In the genomic region with DNA sequence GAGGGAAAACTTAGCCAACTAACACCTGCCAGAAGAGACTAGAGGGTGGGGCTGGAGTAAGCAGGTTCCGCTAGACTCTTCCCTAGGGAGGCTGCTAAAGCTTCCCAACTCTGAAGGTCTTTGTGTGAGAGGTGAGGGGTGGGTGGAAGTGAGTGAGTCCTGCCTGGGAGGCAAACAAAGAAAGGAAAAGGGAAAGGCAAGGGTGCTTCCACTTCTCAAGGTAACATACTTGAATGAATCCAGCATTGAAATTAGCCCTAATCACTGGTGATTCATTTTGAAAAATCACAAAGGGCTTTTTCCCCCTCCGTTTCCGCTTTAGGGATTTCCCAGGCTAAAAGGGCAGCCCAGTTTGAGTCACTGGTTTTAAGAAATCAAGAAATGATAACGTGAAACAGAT, we compare ENCODE assay signal across 12 cellular contexts.
DNase-seq lines count a peak whose midpoint lies in the region; ATAC-seq and TF ChIP-seq lines count a peak whose summit lies in the region.
"Had no signal": no experiment of that assay in that cellular context is flagged by ENCODE, and none has a peak within 500 bp of the region (broad histone marks: within the 10 kb centered on the region; RNA-seq: fewer than 3 reads in every experiment).

No MANE protein-coding gene starts in this region.

- no peak for TF ChIP-seq EP300 in gastroesophageal sphincter (IDR thresholded peaks at IDR 0.05)

- H3K27me3 ChIP-seq in gastroesophageal sphincter = no peaks in the 10 kb centered on the region
- no peaks in the 10 kb centered on the region for H3K27me3 ChIP-seq in mesendoderm (ENCODE audit: insufficient read depth, low read length, poor library complexity)

- H3K36me3 ChIP-seq in gastroesophageal sphincter (no peaks in the 10 kb centered on the region), mesendoderm (ENCODE audit: control insufficient read depth, insufficient read depth, low read length) (no peaks in the 10 kb centered on the region)
- H3K36me3 ChIP-seq: WERI-Rb-1 had no signal

- peak overlapping the region; percentile 89 for H3K18ac ChIP-seq in mesendoderm (ENCODE audit: low read length)

- no peak overlapping the region for H3K4me3 ChIP-seq in gastroesophageal sphincter
- H3K4me3 ChIP-seq in mesendoderm (ENCODE audit: low read length) = no peak overlapping the region

- no peak overlapping the region for H2BK120ac ChIP-seq in mesendoderm (ENCODE audit: low read depth, low read length)

- H3K4me2 ChIP-seq in mesendoderm (ENCODE audit: low read length) = no peak overlapping the region

- no peaks in the 10 kb centered on the region for H3K79me1 ChIP-seq in mesendoderm (ENCODE audit: low read length)

- H3K4ac ChIP-seq in mesendoderm (ENCODE audit: low read depth, low read length) = no peak overlapping the region

- no peak for TF ChIP-seq POLR2A in gastroesophageal sphincter (IDR thresholded peaks at IDR 0.05)

- 32 to 39% methylated on average over 3 to 4 of the region's 4 CpGs for WGBS in gastroesophageal sphincter (ENCODE audit: low coverage in 1 of 2), 2 donors
- no CpG with 5 or more reads among the region's 4 CpGs for WGBS in mesendoderm (ENCODE audit: extremely low coverage, insufficient coverage, low lambda C conversion rate)

- no peak overlapping the region for H3K9ac ChIP-seq in mesendoderm (ENCODE audit: low read length)

- H3K4me1 ChIP-seq in gastroesophageal sphincter = peaks cover 0 to 23% (median 0%) of the 10 kb centered on the region in 3 donors
- peaks cover 19% of the 10 kb centered on the region for H3K4me1 ChIP-seq in mesendoderm (ENCODE audit: control insufficient read depth, low read depth, low read length)

- no peak overlapping the region for H2AK5ac ChIP-seq in mesendoderm (ENCODE audit: low read length)

- H3K79me2 ChIP-seq in mesendoderm (ENCODE audit: control insufficient read depth, insufficient read depth, low read length) = no peaks in the 10 kb centered on the region

- no peak for TF ChIP-seq CTCF in gastroesophageal sphincter (IDR thresholded peaks at IDR 0.05)

- H4K8ac ChIP-seq in mesendoderm (ENCODE audit: low read depth, low read length) = no peak overlapping the region

- no peak overlapping the region for H2BK15ac ChIP-seq in mesendoderm (replicated peaks; ENCODE audit: low read depth)

- peak; percentile 60 for ATAC-seq in GM18868 (IDR thresholded peaks at IDR 0.05; ENCODE audit: unreplicated experiment)
- ATAC-seq in gastroesophageal sphincter = peak; percentile 63
- no peak for ATAC-seq in HG03460 (IDR thresholded peaks at IDR 0.05; ENCODE audit: unreplicated experiment)
- no peak for ATAC-seq in HG02588 (IDR thresholded peaks at IDR 0.05; ENCODE audit: unreplicated experiment)

- H2BK5ac ChIP-seq in mesendoderm (ENCODE audit: low read length) = no peak overlapping the region

- H3K56ac ChIP-seq in mesendoderm (ENCODE audit: low read length) = no peak overlapping the region

- no peak overlapping the region for H4K5ac ChIP-seq in mesendoderm (ENCODE audit: low read length)

- no peaks in the 10 kb centered on the region for H3K9me3 ChIP-seq in gastroesophageal sphincter

- H3K23ac ChIP-seq in mesendoderm (ENCODE audit: low read length) = no peak overlapping the region

- H3K27ac ChIP-seq in gastroesophageal sphincter (peak overlapping the region in 2 of 4 donors; percentile 41 to 52), mesendoderm (ENCODE audit: low read depth, low read length) (no peak overlapping the region)
- H3K27ac ChIP-seq: WERI-Rb-1 had no signal

- DNase-seq in amniotic epithelial cell (ENCODE audit: low read depth) = peak; percentile 81
- no peak for DNase-seq in mesendoderm
- no peak for DNase-seq in NCI-H1694 (lab: John Stamatoyannopoulos, UW)
- DNase-seq in NOMO-1 treated with dmso at 0.1 percent for 144 hours (lab: John Stamatoyannopoulos, UW; ENCODE audit: unreplicated experiment) = no peak
- DNase-seq: activated naive CD4-positive, alpha-beta T cell treated with Interleukin-2 at 50 U/mL for 16 hours; cerebellar nuclear complex; DMS53; WERI-Rb-1 had no signal

Comparison
In these comparisons a context has a peak if more than half of its experiments do, and no peak if none do; other contexts are left out.
1. ATAC-seq: peak in GM18868 (single experiment) and gastroesophageal sphincter (single experiment); none in HG03460 (single experiment) and HG02588 (single experiment).